ENCODE assay signal across 12 cellular contexts in genomic region chr2:216341151-216341550, GRCh38. TPM values are rescaled to one million over a fixed set of nuclear protein-coding genes. Genes with fewer than 3 reads are reported as not detected.
A peak's percentile ranks its signal among the peaks of the same experiment; 100 is the strongest.
DNase-seq lines count a peak whose midpoint lies in the region; ATAC-seq and FAIRE-seq lines count a peak whose summit lies in the region.
"Had no signal": no experiment of that assay in that cellular context is flagged by ENCODE, and none has a peak within 500 bp of the region (broad histone marks: within the 10 kb centered on the region; RNA-seq: fewer than 3 reads in every experiment).

No MANE protein-coding gene starts in this region.

- no peak overlapping the region for H3K27ac ChIP-seq in right cardiac atrium (ENCODE audit: low read length)
- no peak overlapping the region for H3K27ac ChIP-seq in caudate nucleus (ENCODE audit: low read depth, low read length)
- H3K27ac ChIP-seq in CD8-positive, alpha-beta memory T cell (ENCODE audit: low read depth, low read length): no peak overlapping the region

- WGBS in right cardiac atrium: 44% methylated on average over 3 of the region's 3 CpGs

- no peak for FAIRE-seq in GM19239 (lab: Jason Lieb, UNC)

- peaks cover 11% of the 10 kb centered on the region for H3K4me1 ChIP-seq in right cardiac atrium (ENCODE audit: control insufficient read depth, insufficient read depth, low read length)
- H3K4me1 ChIP-seq in CD8-positive, alpha-beta memory T cell (ENCODE audit: insufficient read depth, low read length): peaks cover 5% of the 10 kb centered on the region

- no peaks in the 10 kb centered on the region for H3K9me3 Mint-ChIP-seq in CD8-positive, alpha-beta memory T cell

- no peak overlapping the region for H3K4me3 Mint-ChIP-seq in CD8-positive, alpha-beta memory T cell

- ATAC-seq in right cardiac atrium: peak in 1 of 2 donors; percentile 57

- intact Hi-C loops in right cardiac atrium (cut with DNase I): no loop called here

- POLR2A ChIA-PET in CD8-positive, alpha-beta memory T cell (lab: Charles Lee): no interaction called here

- H3K36me3 ChIP-seq in CD8-positive, alpha-beta memory T cell (ENCODE audit: insufficient read depth, low read length): no peaks in the 10 kb centered on the region

- H3K4me3 ChIP-seq in right cardiac atrium (ENCODE audit: low read length): no peak overlapping the region
- H3K4me3 ChIP-seq in CD8-positive, alpha-beta memory T cell (ENCODE audit: low read length): no peak overlapping the region

- peak overlapping the region in 1 of 8 donors; percentile 76 for H3K27ac Mint-ChIP-seq in CD8-positive, alpha-beta memory T cell

- DNase-seq in AG20443 (ENCODE audit: low spot score): peak; percentile 68
- DNase-seq in GM03348 (ENCODE audit: low spot score): peak; percentile 70
- DNase-seq in RPMI7951 (ENCODE audit: low read depth): peak; percentile 53
- peak in 2 of 3 donors; percentile 30 for DNase-seq in right cardiac atrium
- no peak for DNase-seq in HK-2 (ENCODE audit: unreplicated experiment)
- no peak for DNase-seq in caudate nucleus (lab: John Stamatoyannopoulos, UW)
- no peak for DNase-seq in GM19239 (ENCODE audit: insufficient read length, low spot score)
- no peak for DNase-seq in CD8-positive, alpha-beta memory T cell
- DNase-seq: activated naive CD4-positive, alpha-beta T cell; DMS53; effector memory CD4-positive, alpha-beta T cell; Kasumi-1 had no signal

- H3K27me3 Mint-ChIP-seq in CD8-positive, alpha-beta memory T cell: peaks cover 4 to 9% of the 10 kb centered on the region in 2 donors

- CTCF ChIA-PET in CD8-positive, alpha-beta memory T cell (lab: Charles Lee): interaction anchor here (1.6 kb wide), 1 partner anchor 63 kb away, joined by 6 read pairs; no protein-coding TSS in a partner anchor

- H3K36me3 Mint-ChIP-seq in CD8-positive, alpha-beta memory T cell: peaks cover 0 to 4% (median 2%) of the 10 kb centered on the region in 3 donors

- peaks cover 6 to 15% (median 14%) of the 10 kb centered on the region in 3 donors for H3K4me1 Mint-ChIP-seq in CD8-positive, alpha-beta memory T cell

- H3K27me3 ChIP-seq in right cardiac atrium (ENCODE audit: control insufficient read depth, insufficient read depth): no peaks in the 10 kb centered on the region
- no peaks in the 10 kb centered on the region for H3K27me3 ChIP-seq in CD8-positive, alpha-beta memory T cell (ENCODE audit: insufficient read depth, low read length, poor library complexity, severe bottlenecking)

- no peaks in the 10 kb centered on the region for H3K9me3 ChIP-seq in right cardiac atrium (ENCODE audit: control insufficient read depth, low read length)
- H3K9me3 ChIP-seq in CD8-positive, alpha-beta memory T cell (ENCODE audit: low read length): no peaks in the 10 kb centered on the region

RNA-seq across cellular contexts. Expression of gene MARCHF4, which starts 31.1 kb away (rescaled TPM):
- 0.29 and 0.48 TPM in 2 replicates for total RNA-seq in RPMI7951 (2014; rRNA removed; shearing (Covaris generic))
- under 1 TPM in 1 of 4 donors, not detected in 3; 0.14 TPM for total RNA-seq in right cardiac atrium
- polyA plus RNA-seq in right cardiac atrium: not detected
- total RNA-seq in CD8-positive, alpha-beta memory T cell: not detected
- polyA plus RNA-seq in CD8-positive, alpha-beta memory T cell: not detected

Comparison
In these comparisons a context has a peak if more than half of its experiments do, and no peak if none do; other contexts are left out.
1. DNase-seq: peak in AG20443 (single experiment), GM03348 (single experiment), RPMI7951 (single experiment) and right cardiac atrium (2 of 3); none in HK-2 (single experiment), caudate nucleus (0 of 61), GM19239 (single experiment) and CD8-positive, alpha-beta memory T cell (0 of 5).